24 cellular contexts compared by ENCODE assay signal in genomic region chr4:65566473-65566872, GRCh38.
"Had no signal": no experiment of that assay in that cellular context is flagged by ENCODE, and none has a peak within 500 bp of the region (broad histone marks: within the 10 kb centered on the region; RNA-seq: fewer than 3 reads in every experiment).

No MANE protein-coding gene starts in this region.

- H3K36me3 ChIP-seq: colonic mucosa, esophagus squamous epithelium, lower lobe of right lung, neutrophil, spleen, thoracic aorta, tibial nerve, upper lobe of right lung, uterus had no signal

- H3K79me2 ChIP-seq: parathyroid adenoma had no signal

- FAIRE-seq: keratinocyte had no signal

- H3K9me3 ChIP-seq: colonic mucosa, esophagus squamous epithelium, lower lobe of right lung, neutrophil, spleen, thoracic aorta, tibial nerve, upper lobe of right lung, uterus had no signal

- H3K27ac ChIP-seq: colonic mucosa, esophagus squamous epithelium, lower lobe of right lung, neutrophil, parathyroid adenoma, skin epidermis, spleen, thoracic aorta, upper lobe of right lung, uterus had no signal

- H2AFZ ChIP-seq: parathyroid adenoma had no signal

- H3K27ac Mint-ChIP-seq: dendritic cell treated with granulocyte-macrophage colony-stimulating factor and Interleukin-4, amounts not matched to agents 40 ng/mL and 50 ng/mL, for 4 days; naive thymus-derived CD8-positive, alpha-beta T cell; nephron progenitor cell; progenitor cell of endocrine pancreas; stimulated activated naive B cell treated with anti-CD40 and anti-IgM and Interleukin-4, amounts not matched to agents 10 μg/mL and 1 μg/mL and 100 μg/mL, for 72 hours; stimulated activated naive CD8-positive, alpha-beta T cell treated with anti-CD3 and anti-CD28 coated beads, Interleukin-15, Interleukin-2, amounts not matched to agents 100 ng/mL and 50 ng/mL, for 24 hours had no signal

- H3K4me1 ChIP-seq: colonic mucosa, esophagus squamous epithelium, lower lobe of right lung, parathyroid adenoma, spleen, tibial nerve, upper lobe of right lung, uterus had no signal

- H3K9me3 Mint-ChIP-seq: dendritic cell treated with granulocyte-macrophage colony-stimulating factor and Interleukin-4, amounts not matched to agents 40 ng/mL and 50 ng/mL, for 4 days; naive thymus-derived CD8-positive, alpha-beta T cell; nephron progenitor cell; stimulated activated naive B cell treated with anti-CD40 and anti-IgM and Interleukin-4, amounts not matched to agents 10 μg/mL and 1 μg/mL and 100 μg/mL, for 72 hours had no signal

- DNase-seq: colonic mucosa; effector CD8-positive, alpha-beta T cell; erythroblast; esophagus squamous epithelium; head of caudate nucleus; left ventricle myocardium superior; lower lobe of right lung; naive thymus-derived CD8-positive, alpha-beta T cell; nephron progenitor cell; right cardiac atrium; spleen; stimulated activated CD4-positive, alpha-beta T cell treated with anti-CD3 and anti-CD28 coated beads, Interleukin-4, amount 100 ng/mL, for 4 hours; stimulated activated naive B cell treated with anti-CD40 and anti-IgM and Interleukin-4, amounts not matched to agents 10 μg/mL and 1 μg/mL and 100 μg/mL, for 72 hours; upper lobe of right lung; uterus had no signal

- H3K36me3 Mint-ChIP-seq: naive thymus-derived CD8-positive, alpha-beta T cell; stimulated activated naive B cell treated with anti-CD40 and anti-IgM and Interleukin-4, amounts not matched to agents 10 μg/mL and 1 μg/mL and 100 μg/mL, for 72 hours had no signal

- ATAC-seq: left ventricle myocardium superior; lower lobe of right lung; naive thymus-derived CD8-positive, alpha-beta T cell; right cardiac atrium; stimulated activated naive B cell treated with anti-CD40 and anti-IgM and Interleukin-4, amounts not matched to agents 10 μg/mL and 1 μg/mL and 100 μg/mL, for 72 hours; upper lobe of right lung had no signal

- H3K4me3 ChIP-seq: colonic mucosa, esophagus squamous epithelium, lower lobe of right lung, skin epidermis, spleen, thoracic aorta, tibial nerve, upper lobe of right lung, uterus had no signal

- H3K9ac ChIP-seq: parathyroid adenoma had no signal

- H3K27me3 Mint-ChIP-seq: dendritic cell treated with granulocyte-macrophage colony-stimulating factor and Interleukin-4, amounts not matched to agents 40 ng/mL and 50 ng/mL, for 4 days; naive thymus-derived CD8-positive, alpha-beta T cell; progenitor cell of endocrine pancreas; stimulated activated naive B cell treated with anti-CD40 and anti-IgM and Interleukin-4, amounts not matched to agents 10 μg/mL and 1 μg/mL and 100 μg/mL, for 72 hours; stimulated activated naive CD8-positive, alpha-beta T cell treated with anti-CD3 and anti-CD28 coated beads, Interleukin-15, Interleukin-2, amounts not matched to agents 100 ng/mL and 50 ng/mL, for 24 hours had no signal

- H3K4me3 Mint-ChIP-seq: dendritic cell treated with granulocyte-macrophage colony-stimulating factor and Interleukin-4, amounts not matched to agents 40 ng/mL and 50 ng/mL, for 4 days; naive thymus-derived CD8-positive, alpha-beta T cell; nephron progenitor cell; stimulated activated naive B cell treated with anti-CD40 and anti-IgM and Interleukin-4, amounts not matched to agents 10 μg/mL and 1 μg/mL and 100 μg/mL, for 72 hours; stimulated activated naive CD8-positive, alpha-beta T cell treated with anti-CD3 and anti-CD28 coated beads, Interleukin-15, Interleukin-2, amounts not matched to agents 100 ng/mL and 50 ng/mL, for 24 hours had no signal

- H3K27me3 ChIP-seq: colonic mucosa, esophagus squamous epithelium, neutrophil, spleen, tibial nerve, upper lobe of right lung, uterus had no signal

- H3K4me1 Mint-ChIP-seq: naive thymus-derived CD8-positive, alpha-beta T cell; nephron progenitor cell; stimulated activated naive B cell treated with anti-CD40 and anti-IgM and Interleukin-4, amounts not matched to agents 10 μg/mL and 1 μg/mL and 100 μg/mL, for 72 hours had no signal
